ENCODE assay signal across 11 cellular contexts in the genomic region with DNA sequence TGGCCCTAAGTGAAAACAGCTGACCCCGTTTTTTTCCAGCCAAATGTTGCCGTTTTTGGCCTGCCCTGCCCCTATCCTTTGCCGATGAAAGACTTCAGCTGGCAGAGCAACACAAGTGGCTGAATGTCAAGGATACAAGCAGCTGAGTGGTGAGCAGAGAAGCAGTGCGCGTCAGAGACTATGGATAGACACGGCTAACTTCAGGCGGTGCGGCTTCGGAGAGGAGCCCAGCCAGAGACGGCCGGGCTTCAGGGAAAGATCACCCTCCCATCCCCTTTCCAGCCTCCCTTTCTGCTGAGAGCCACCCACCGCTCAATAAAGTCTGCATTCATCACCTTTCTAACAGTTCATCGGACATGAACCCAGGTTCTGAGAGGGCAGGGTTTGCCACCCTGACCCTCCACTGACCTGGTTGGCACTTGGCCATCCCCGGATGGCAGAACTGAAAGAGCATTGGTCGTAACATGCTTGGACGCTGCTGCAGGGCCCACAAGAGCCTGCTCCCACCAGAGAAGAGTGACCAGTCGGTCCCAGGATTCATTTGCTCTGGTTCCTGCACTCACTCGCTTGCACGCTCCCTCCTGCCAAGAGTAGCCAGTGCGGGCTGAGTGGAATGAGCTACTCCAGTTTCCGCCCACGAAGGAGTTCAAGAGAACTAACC.
DNase-seq lines count a peak whose midpoint lies in the region; ATAC-seq, FAIRE-seq and TF ChIP-seq lines count a peak whose summit lies in the region.
"Had no signal": no experiment of that assay in that cellular context is flagged by ENCODE, and none has a peak within 500 bp of the region (broad histone marks: within the 10 kb centered on the region; RNA-seq: fewer than 3 reads in every experiment).

No MANE protein-coding gene starts in this region.

- TF ChIP-seq EP300 in esophagus muscularis mucosa (IDR thresholded peaks at IDR 0.05) = no peak
- TF ChIP-seq EP300 in HepG2 (IDR thresholded peaks at IDR 0.05; ENCODE audit: low read depth in 2 of 2, low read length in 2 of 2) = no peak
- TF ChIP-seq EP300 in HepG2 (CRISPR knock-in tag; IDR thresholded peaks at IDR 0.05; ENCODE audit: borderline replicate concordance) = no peak

- 69% methylated on average over 19 of the region's 22 CpGs for WGBS in esophagus muscularis mucosa
- 2% methylated on average over 7 of the region's 22 CpGs for WGBS in HepG2 (ENCODE audit: low lambda C conversion rate)

- peak overlapping the region; percentile 69 for H3K4me2 ChIP-seq in HepG2 (ENCODE audit: low read depth, low read length)

- H4K20me1 ChIP-seq in HepG2 (ENCODE audit: insufficient read depth, low read length) = no peaks in the 10 kb centered on the region

- TF ChIP-seq POLR2A in esophagus muscularis mucosa (IDR thresholded peaks at IDR 0.05; ENCODE audit: low read depth) (no peak), HepG2 (IDR thresholded peaks at IDR 0.05; ENCODE audit: insufficient read depth in 1 of 2, low read depth in 2 of 2, low read length in 2 of 2) (no peak)

- H3K36me3 Mint-ChIP-seq in CD4-positive, alpha-beta memory T cell = no peaks in the 10 kb centered on the region

- no peak for FAIRE-seq in HepG2 (lab: Jason Lieb, UNC)
- FAIRE-seq: endothelial cell of umbilical vein, GM18507 had no signal

- H3K27ac Mint-ChIP-seq in CD4-positive, alpha-beta memory T cell = no peak overlapping the region

- no peaks in the 10 kb centered on the region for H3K36me3 ChIP-seq in esophagus muscularis mucosa
- no peaks in the 10 kb centered on the region for H3K36me3 ChIP-seq in HepG2 (replicated peaks in 1 of 2; ENCODE audit: control insufficient read depth in 1 of 2, insufficient read depth in 2 of 2, low read length in 2 of 2)
- no peaks in the 10 kb centered on the region for H3K36me3 ChIP-seq in subcutaneous abdominal adipose tissue (ENCODE audit: control insufficient read depth in 5 of 5, insufficient read depth in 5 of 5, low read length in 5 of 5)
- H3K36me3 ChIP-seq in CD4-positive, alpha-beta memory T cell (ENCODE audit: insufficient read depth, low read length) = no peaks in the 10 kb centered on the region

- no peaks in the 10 kb centered on the region for H3K4me1 Mint-ChIP-seq in CD4-positive, alpha-beta memory T cell

- POLR2A ChIA-PET in HepG2 (lab: Yijun Ruan, JAX) = no interaction called here
- POLR2A ChIA-PET in CD4-positive, alpha-beta memory T cell (lab: Charles Lee; ENCODE audit: partially characterized antibody) = no interaction called here

- intact Hi-C loops in esophagus muscularis mucosa (cut with DNase I) (no loop called here), HepG2 (cut with micrococcal nuclease; ENCODE audit: unreplicated experiment) (no loop called here)
- intact Hi-C loops in CD4-positive, alpha-beta memory T cell (cut with micrococcal nuclease) = no loop called here

- H3K9me3 Mint-ChIP-seq in CD4-positive, alpha-beta memory T cell = peaks cover 0 to 6% (median 1%) of the 10 kb centered on the region in 8 donors

- H3K9ac ChIP-seq in HepG2 (ENCODE audit: insufficient read depth, low read depth, low read length) = no peak overlapping the region
- peak overlapping the region in 1 of 5 donors; percentile 57 for H3K9ac ChIP-seq in subcutaneous abdominal adipose tissue (ENCODE audit: low read length in 5 of 5)

- no TSS peak for BruUV-seq in HepG2 (replicated peaks; lab: Mats Ljungman, UMichigan)

- no peaks in the 10 kb centered on the region for H3K9me3 ChIP-seq in esophagus muscularis mucosa
- H3K9me3 ChIP-seq in HepG2 (ENCODE audit: low read length) = no peaks in the 10 kb centered on the region
- H3K9me3 ChIP-seq in subcutaneous abdominal adipose tissue (ENCODE audit: control insufficient read depth in 5 of 5, low read length in 5 of 5) = peaks cover 0 to 6% (median 3%) of the 10 kb centered on the region in 5 donors
- H3K9me3 ChIP-seq in CD4-positive, alpha-beta memory T cell (ENCODE audit: control insufficient read depth in 1 of 2, low read length in 2 of 2) = no peaks in the 10 kb centered on the region

- H3K4me1 ChIP-seq in esophagus muscularis mucosa = no peaks in the 10 kb centered on the region
- no peaks in the 10 kb centered on the region for H3K4me1 ChIP-seq in HepG2 (ENCODE audit: insufficient read depth, low read length)
- peaks cover 0 to 4% (median 0%) of the 10 kb centered on the region in 5 donors for H3K4me1 ChIP-seq in subcutaneous abdominal adipose tissue (ENCODE audit: control insufficient read depth in 5 of 5, insufficient read depth in 5 of 5, low read length in 5 of 5)
- no peaks in the 10 kb centered on the region for H3K4me1 ChIP-seq in CD4-positive, alpha-beta memory T cell (ENCODE audit: insufficient read depth, low read length)

- peak; percentile 13 for DNase-seq in M059J (ENCODE audit: low read depth)
- DNase-seq in esophagus muscularis mucosa (ENCODE audit: extremely low spot score) = no peak
- DNase-seq in HepG2 (ENCODE audit: low spot score) = no peak
- DNase-seq in CD4-positive, alpha-beta memory T cell = no peak
- DNase-seq in activated naive CD4-positive, alpha-beta T cell treated with anti-CD3 and anti-CD28 coated beads, Interleukin-2, amount 50 U/mL, for 16 hours = no peak
- DNase-seq: NCI-H146 had no signal

- no peaks in the 10 kb centered on the region for H3K79me2 ChIP-seq in HepG2 (ENCODE audit: insufficient read depth, low read length)

- no peak overlapping the region for H2AFZ ChIP-seq in HepG2 (ENCODE audit: low read length)

- H3K27me3 Mint-ChIP-seq in CD4-positive, alpha-beta memory T cell = no peaks in the 10 kb centered on the region

- H3K4me3 ChIP-seq in esophagus muscularis mucosa (peak overlapping the region in 3 of 4 donors; percentile 23 to 34 (median 24)), HepG2 (replicated peaks in 1 of 3; ENCODE audit: insufficient read depth in 1 of 3, low read depth in 2 of 3, low read length in 3 of 3) (peak overlapping the region; percentile 6 to 55 (median 21); a peak in 4 of 6 replicates), subcutaneous abdominal adipose tissue (ENCODE audit: low read depth in 1 of 5, low read length in 5 of 5) (peak overlapping the region; percentile 15 to 62 (median 48))
- no peak overlapping the region for H3K4me3 ChIP-seq in CD4-positive, alpha-beta memory T cell (ENCODE audit: low read length in 2 of 2)

- no peak for TF ChIP-seq CTCF in esophagus muscularis mucosa (IDR thresholded peaks at IDR 0.05)
- TF ChIP-seq CTCF in HepG2 (CRISPR knock-in tag; IDR thresholded peaks at IDR 0.05) = no peak

- CTCF ChIA-PET in HepG2 (lab: Yijun Ruan, JAX; ENCODE audit: low intra/inter-chr PET ratio, low total read pairs) = no interaction called here
- CTCF ChIA-PET in CD4-positive, alpha-beta memory T cell (lab: Charles Lee; ENCODE audit: partially characterized antibody) = no interaction called here

- peak; percentile 80 for ATAC-seq in HepG2
- no peak for ATAC-seq in GM18861 (IDR thresholded peaks at IDR 0.05; ENCODE audit: unreplicated experiment)
- ATAC-seq in GM19397 (IDR thresholded peaks at IDR 0.05; ENCODE audit: unreplicated experiment) = no peak

- no peak for TF ChIP-seq RAD21 in HepG2 (CRISPR knock-in tag; IDR thresholded peaks at IDR 0.05)

- in situ Hi-C loops in HepG2 (cut with HindIII; ENCODE audit: extremely low pct_ligation_motif_present, low pct_unique_long_range_greater_than_20kb) = no loop called here

- H3K4me3 Mint-ChIP-seq in CD4-positive, alpha-beta memory T cell = no peak overlapping the region

- H3K27ac ChIP-seq in esophagus muscularis mucosa (replicated peaks in 1 of 4) (peak overlapping the region in 3 of 4 donors; percentile 35 to 57 (median 38)), HepG2 (ENCODE audit: extremely low read length, insufficient read depth, low read length) (no peak overlapping the region), subcutaneous abdominal adipose tissue (ENCODE audit: low read depth, low read length) (peak overlapping the region; percentile 46)
- H3K27ac ChIP-seq in CD4-positive, alpha-beta memory T cell (ENCODE audit: low read depth, low read length) = no peak overlapping the region

- H3K27me3 ChIP-seq in esophagus muscularis mucosa (no peaks in the 10 kb centered on the region), HepG2 (ENCODE audit: control insufficient read depth in 1 of 2, insufficient read depth in 2 of 2, low read length in 2 of 2) (no peaks in the 10 kb centered on the region), subcutaneous abdominal adipose tissue (ENCODE audit: control insufficient read depth in 5 of 5, insufficient read depth in 4 of 5, low read length in 5 of 5) (peaks cover 0 to 5% (median 0%) of the 10 kb centered on the region in 5 donors)
- H3K27me3 ChIP-seq in CD4-positive, alpha-beta memory T cell (ENCODE audit: insufficient read depth, low read length) = no peaks in the 10 kb centered on the region

TF ChIP-seq in HepG2, 621 proteins besides CTCF, POLR2A, EP300 and RAD21:
- TF ChIP-seq GATA4 (IDR thresholded peaks at IDR 0.05; ENCODE audit: borderline replicate concordance, low read depth) = no peak
- 0 out of 2 replicates have a peak, but pooled peaks have one; percentile 43 for TF ChIP-seq HNRNPL (IDR thresholded peaks at IDR 0.05; ENCODE audit: low read depth, low read length)
- no peak for TF ChIP-seq CBX5 (CRISPR knock-in tag; IDR thresholded peaks at IDR 0.05; ENCODE audit: borderline replicate concordance)
- 0 out of 2 replicates have a peak, but pooled peaks have one; percentile 9 for TF ChIP-seq RARA (CRISPR knock-in tag; IDR thresholded peaks at IDR 0.05)
- no peak for TF ChIP-seq PTBP1 (IDR thresholded peaks at IDR 0.05; ENCODE audit: low read depth, low read length, poor library complexity, severe bottlenecking)
- TF ChIP-seq RARG (CRISPR knock-in tag; IDR thresholded peaks at IDR 0.05; ENCODE audit: low read depth) = no peak

Comparison
In these comparisons a context has a peak if more than half of its experiments do, and no peak if none do; other contexts are left out.
1. H3K27ac ChIP-seq: peak in esophagus muscularis mucosa (3 of 4) and subcutaneous abdominal adipose tissue (single experiment); none in HepG2 (single experiment) and CD4-positive, alpha-beta memory T cell (single experiment).
2. H3K4me3 ChIP-seq: peak in esophagus muscularis mucosa (3 of 4), HepG2 (3 of 3) and subcutaneous abdominal adipose tissue (5 of 5); none in CD4-positive, alpha-beta memory T cell (0 of 2).